Comparison of ENCODE assay signal across 27 cellular contexts in genomic region chr2:28707592-28707991, GRCh38. TPM values are rescaled to one million over a fixed set of nuclear protein-coding genes. Genes with fewer than 3 reads are reported as not detected.
A peak's percentile ranks its signal among the peaks of the same experiment; 100 is the strongest.
DNase-seq lines count a peak whose midpoint lies in the region; ATAC-seq and TF ChIP-seq lines count a peak whose summit lies in the region.
"Had no signal": no experiment of that assay in that cellular context is flagged by ENCODE, and none has a peak within 500 bp of the region (broad histone marks: within the 10 kb centered on the region; RNA-seq: fewer than 3 reads in every experiment).

No MANE protein-coding gene starts in this region.

- H3F3A ChIP-seq in smooth muscle cell (ENCODE audit: low read depth) = peaks cover 26% of the 10 kb centered on the region

- no peak overlapping the region for H2AFZ ChIP-seq in smooth muscle cell (ENCODE audit: low read depth)
- H2AFZ ChIP-seq: parathyroid adenoma had no signal

- DNase-seq in G401 (ENCODE audit: low spot score) (peak; percentile 20), cerebellar cortex (ENCODE audit: low spot score) (peak; percentile 16), right lobe of liver (no peak), smooth muscle cell (lab: John Stamatoyannopoulos, UW; ENCODE audit: unreplicated experiment) (no peak), RKO (ENCODE audit: low spot score) (no peak)
- no peak for DNase-seq in stimulated activated CD4-positive, alpha-beta T cell treated with anti-CD3 and anti-CD28 coated beads, Interleukin-4, amount 100 ng/mL, for 24 hours
- DNase-seq: ACHN; activated CD4-positive, alpha-beta T cell treated with anti-CD3 and anti-CD28 coated beads, Interleukin-2, amount 50 U/mL, for 4 hours; activated naive CD4-positive, alpha-beta T cell treated with anti-CD3 and anti-CD28 coated beads, Interleukin-2, amount 10 ng/mL, durations not matched to agents 7 days and 5 days; aorta; central memory CD4-positive, alpha-beta T cell; heart right ventricle; left lung; mucosa of descending colon; NCI-H1092; NCI-H1930; NCI-H226; NCI-H774; nephron progenitor cell; OCI-M1; SHP77; T-helper 9 cell had no signal

- H4K20me1 ChIP-seq in smooth muscle cell (ENCODE audit: low read depth) = no peaks in the 10 kb centered on the region
- H4K20me1 ChIP-seq: BLaER1 treated with 17β-estradiol and CSF1 and Interleukin-3, amounts not matched to agents 10 nM and 100 nM had no signal

- H3K36me3 ChIP-seq in right lobe of liver = no peaks in the 10 kb centered on the region
- no peaks in the 10 kb centered on the region for H3K36me3 ChIP-seq in smooth muscle cell (ENCODE audit: low read depth)
- H3K36me3 ChIP-seq: BLaER1 treated with 17β-estradiol and CSF1 and Interleukin-3, amounts not matched to agents 10 nM and 100 nM; heart right ventricle; left lung had no signal

- no peak overlapping the region for H3K9ac ChIP-seq in smooth muscle cell (ENCODE audit: low read depth)
- H3K9ac ChIP-seq: BLaER1 treated with 17β-estradiol and CSF1 and Interleukin-3, amounts not matched to agents 10 nM and 100 nM; parathyroid adenoma had no signal

- no peaks in the 10 kb centered on the region for H3K27me3 ChIP-seq in right lobe of liver
- no peaks in the 10 kb centered on the region for H3K27me3 ChIP-seq in smooth muscle cell (ENCODE audit: low read depth)
- H3K27me3 ChIP-seq: BLaER1 treated with 17β-estradiol and CSF1 and Interleukin-3, amounts not matched to agents 10 nM and 100 nM; heart right ventricle; left lung had no signal

- H3K4me1 ChIP-seq in right lobe of liver (peaks cover 0 to 29% (median 6%) of the 10 kb centered on the region in 4 donors), smooth muscle cell (ENCODE audit: low read depth) (no peaks in the 10 kb centered on the region)

- 42% methylated on average over 1 of the region's 1 CpG for WGBS in right lobe of liver (ENCODE audit: insufficient coverage, low coverage, low lambda C conversion rate, missing lambda C conversion rate)
- 56% methylated on average over 1 of the region's 1 CpG for WGBS in smooth muscle cell (ENCODE audit: low lambda C conversion rate)

- no peaks in the 10 kb centered on the region for H3K79me2 ChIP-seq in smooth muscle cell (ENCODE audit: low read depth)
- H3K79me2 ChIP-seq: parathyroid adenoma had no signal

- ATAC-seq in right lobe of liver (peak; percentile 42 to 68 (median 58)), HG03432 (IDR thresholded peaks at IDR 0.05; ENCODE audit: unreplicated experiment) (no peak)
- ATAC-seq: HCT116, heart right ventricle, left lung, mucosa of descending colon, WTC11 had no signal

- intact Hi-C loops in right lobe of liver (cut with DNase I) = no loop called here

- no peak for TF ChIP-seq POLR2A in right lobe of liver (IDR thresholded peaks at IDR 0.05)

- H3K4me2 ChIP-seq in smooth muscle cell = no peak overlapping the region

- in situ Hi-C loops in G401 (cut with HindIII; ENCODE audit: low sequenced_read_pairs) = no loop called here

- H3K27ac ChIP-seq in right lobe of liver (no peak overlapping the region), smooth muscle cell (ENCODE audit: low read depth) (peak overlapping the region; percentile 83)
- H3K27ac ChIP-seq: BLaER1 treated with 17β-estradiol and CSF1 and Interleukin-3, amounts not matched to agents 10 nM and 100 nM; parathyroid adenoma had no signal

- TF ChIP-seq CTCF in right lobe of liver (IDR thresholded peaks at IDR 0.05) (no peak), smooth muscle cell (IDR thresholded peaks at IDR 0.05; ENCODE audit: borderline replicate concordance, insufficient read depth, poor library complexity, severe bottlenecking) (no peak)

- H3K4me3 ChIP-seq in right lobe of liver = no peak overlapping the region
- no peak overlapping the region for H3K4me3 ChIP-seq in smooth muscle cell
- H3K4me3 ChIP-seq: BLaER1 treated with 17β-estradiol and CSF1 and Interleukin-3, amounts not matched to agents 10 nM and 100 nM; heart right ventricle; left lung; mucosa of descending colon had no signal

- H3K9me3 ChIP-seq in right lobe of liver (no peaks in the 10 kb centered on the region), smooth muscle cell (replicated peaks; ENCODE audit: low read depth) (no peaks in the 10 kb centered on the region)
- H3K9me3 ChIP-seq: mucosa of descending colon had no signal

RNA-seq across cellular contexts. Expression of gene PPP1CB, which starts 44.0 kb away (rescaled TPM):
- total RNA-seq in G401 (2014; rRNA removed; shearing (Covaris generic)) = 103 and 141 TPM in 2 replicates
- total RNA-seq in right lobe of liver = 10 to 100 TPM; 55.7 to 86.3 (median 71.4) TPM
- 193 and 224 TPM in 2 replicates for total RNA-seq in smooth muscle cell
- polyA plus RNA-seq in smooth muscle cell = 66.8 and 92.0 TPM in 2 replicates

Comparison
In these comparisons a context has a peak if more than half of its experiments do, and no peak if none do; other contexts are left out.
1. DNase-seq: peak in G401 (single experiment) and cerebellar cortex (single experiment); none in right lobe of liver (0 of 3), smooth muscle cell (single experiment), RKO (single experiment) and stimulated activated CD4-positive, alpha-beta T cell treated with anti-CD3 and anti-CD28 coated beads, Interleukin-4, amount 100 ng/mL, for 24 hours (single experiment).